Comparison of ENCODE assay signal across 1 cellular context in the genomic region with DNA sequence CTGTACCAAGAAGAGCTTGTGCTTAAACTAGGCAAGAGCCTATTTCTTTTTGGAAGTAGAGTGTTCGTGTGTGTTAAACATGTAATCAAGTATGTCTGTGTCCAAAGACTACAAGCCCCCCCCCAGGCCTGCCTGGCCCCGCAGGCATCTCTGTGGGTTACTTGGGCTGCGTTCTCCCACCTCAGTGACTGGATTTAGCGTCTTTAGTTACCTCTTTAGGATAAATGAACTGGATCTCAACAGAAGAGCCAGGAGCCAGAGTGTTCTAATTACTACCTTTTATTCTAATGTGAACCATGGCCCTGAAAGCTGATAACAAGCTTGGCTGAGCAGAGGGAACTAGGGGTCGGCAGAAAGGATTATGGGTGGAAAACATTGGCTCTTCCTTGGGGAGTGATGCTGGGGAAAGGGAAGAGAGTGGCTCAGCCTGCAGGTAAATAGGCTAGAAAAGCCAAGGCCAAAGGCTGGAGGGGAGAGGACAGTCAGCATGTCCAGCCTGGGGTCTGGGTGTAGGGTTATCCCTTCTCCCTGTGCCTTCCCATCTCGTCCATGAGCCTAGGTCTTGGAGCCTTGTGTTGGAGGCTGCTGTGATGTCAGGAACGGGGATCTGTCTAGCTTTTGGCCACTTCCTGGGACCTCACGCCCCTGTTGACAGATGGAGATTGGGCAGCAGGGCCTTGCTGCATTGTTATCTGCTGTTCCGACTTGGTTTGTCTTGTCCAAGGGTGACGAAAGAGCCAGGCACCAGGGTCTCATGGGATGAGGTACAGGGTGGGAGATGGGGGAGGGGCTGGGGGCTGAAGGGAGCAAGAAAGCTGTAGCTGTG.
TF ChIP-seq lines count a peak whose summit lies in the region.

No MANE protein-coding gene starts in this region.

TF ChIP-seq in WTC11, 78 proteins besides CTCF, POLR2A, EP300 and RAD21 (continued from another document):
- TF ChIP-seq, protein P1, sequence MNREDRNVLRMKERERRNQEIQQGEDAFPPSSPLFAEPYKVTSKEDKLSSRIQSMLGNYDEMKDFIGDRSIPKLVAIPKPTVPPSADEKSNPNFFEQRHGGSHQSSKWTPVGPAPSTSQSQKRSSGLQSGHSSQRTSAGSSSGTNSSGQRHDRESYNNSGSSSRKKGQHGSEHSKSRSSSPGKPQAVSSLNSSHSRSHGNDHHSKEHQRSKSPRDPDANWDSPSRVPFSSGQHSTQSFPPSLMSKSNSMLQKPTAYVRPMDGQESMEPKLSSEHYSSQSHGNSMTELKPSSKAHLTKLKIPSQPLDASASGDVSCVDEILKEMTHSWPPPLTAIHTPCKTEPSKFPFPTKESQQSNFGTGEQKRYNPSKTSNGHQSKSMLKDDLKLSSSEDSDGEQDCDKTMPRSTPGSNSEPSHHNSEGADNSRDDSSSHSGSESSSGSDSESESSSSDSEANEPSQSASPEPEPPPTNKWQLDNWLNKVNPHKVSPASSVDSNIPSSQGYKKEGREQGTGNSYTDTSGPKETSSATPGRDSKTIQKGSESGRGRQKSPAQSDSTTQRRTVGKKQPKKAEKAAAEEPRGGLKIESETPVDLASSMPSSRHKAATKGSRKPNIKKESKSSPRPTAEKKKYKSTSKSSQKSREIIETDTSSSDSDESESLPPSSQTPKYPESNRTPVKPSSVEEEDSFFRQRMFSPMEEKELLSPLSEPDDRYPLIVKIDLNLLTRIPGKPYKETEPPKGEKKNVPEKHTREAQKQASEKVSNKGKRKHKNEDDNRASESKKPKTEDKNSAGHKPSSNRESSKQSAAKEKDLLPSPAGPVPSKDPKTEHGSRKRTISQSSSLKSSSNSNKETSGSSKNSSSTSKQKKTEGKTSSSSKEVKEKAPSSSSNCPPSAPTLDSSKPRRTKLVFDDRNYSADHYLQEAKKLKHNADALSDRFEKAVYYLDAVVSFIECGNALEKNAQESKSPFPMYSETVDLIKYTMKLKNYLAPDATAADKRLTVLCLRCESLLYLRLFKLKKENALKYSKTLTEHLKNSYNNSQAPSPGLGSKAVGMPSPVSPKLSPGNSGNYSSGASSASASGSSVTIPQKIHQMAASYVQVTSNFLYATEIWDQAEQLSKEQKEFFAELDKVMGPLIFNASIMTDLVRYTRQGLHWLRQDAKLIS (CRISPR knock-in tag; IDR thresholded peaks at IDR 0.05; ENCODE audit: borderline replicate concordance) = no peak
- TF ChIP-seq ZNF138 (CRISPR knock-in tag; conservative IDR thresholded peaks at IDR 0.05) = no peak
